10 cellular contexts compared by ENCODE assay signal in genomic region chr16:68227183-68227793, GRCh38. TPM values are rescaled to one million over a fixed set of nuclear protein-coding genes. Genes with fewer than 3 reads are reported as not detected.
DNase-seq lines count a peak whose midpoint lies in the region; ATAC-seq and TF ChIP-seq lines count a peak whose summit lies in the region.
"Had no signal": no experiment of that assay in that cellular context is flagged by ENCODE, and none has a peak within 500 bp of the region (broad histone marks: within the 10 kb centered on the region; RNA-seq: fewer than 3 reads in every experiment).

No MANE protein-coding gene starts in this region.

- H3K4me1 ChIP-seq in RWPE2 (ENCODE audit: insufficient read depth, poor library complexity, severe bottlenecking) = no peaks in the 10 kb centered on the region

- peaks cover 28% of the 10 kb centered on the region for H3K36me3 Mint-ChIP-seq in activated CD8-positive, alpha-beta memory T cell treated with anti-CD3 and anti-CD28 coated beads, Interleukin-2, amount 10 ng/mL, durations not matched to agents 7 days and 5 days
- peaks cover 0 to 14% (median 6%) of the 10 kb centered on the region in 3 donors for H3K36me3 Mint-ChIP-seq in immature natural killer cell
- H3K36me3 Mint-ChIP-seq in stimulated activated naive CD8-positive, alpha-beta T cell treated with anti-CD3 and anti-CD28 coated beads, Interleukin-15, Interleukin-2, amounts not matched to agents 100 ng/mL and 50 ng/mL, for 24 hours (ENCODE audit: low read depth) = peaks cover 39% of the 10 kb centered on the region

- H3K36me3 ChIP-seq in RWPE2 (ENCODE audit: low read depth) = peaks cover 26% of the 10 kb centered on the region

- H3K27me3 ChIP-seq in RWPE2 (ENCODE audit: insufficient read depth, poor library complexity, severe bottlenecking) = no peaks in the 10 kb centered on the region

- peak; percentile 70 for ATAC-seq in activated CD8-positive, alpha-beta memory T cell treated with anti-CD3 and anti-CD28 coated beads, Interleukin-2, amount 10 ng/mL, durations not matched to agents 7 days and 5 days
- 0 out of 3 replicates have a peak, but pooled peaks have one; percentile 8 for ATAC-seq in RWPE2 (ENCODE audit: low read depth)
- ATAC-seq in GM19395 (IDR thresholded peaks at IDR 0.05; ENCODE audit: unreplicated experiment) = no peak
- ATAC-seq in HG03520 (IDR thresholded peaks at IDR 0.05; ENCODE audit: unreplicated experiment) = no peak

- H3K27ac Mint-ChIP-seq in activated CD8-positive, alpha-beta memory T cell treated with anti-CD3 and anti-CD28 coated beads, Interleukin-2, amount 10 ng/mL, durations not matched to agents 7 days and 5 days = peak overlapping the region; percentile 81
- H3K27ac Mint-ChIP-seq in immature natural killer cell = peak overlapping the region in 4 of 6 donors; percentile 31 to 70 (median 53)
- H3K27ac Mint-ChIP-seq in stimulated activated naive CD8-positive, alpha-beta T cell treated with anti-CD3 and anti-CD28 coated beads, Interleukin-15, Interleukin-2, amounts not matched to agents 100 ng/mL and 50 ng/mL, for 24 hours = peak overlapping the region; percentile 87

- no peak overlapping the region for H3K4me3 Mint-ChIP-seq in activated CD8-positive, alpha-beta memory T cell treated with anti-CD3 and anti-CD28 coated beads, Interleukin-2, amount 10 ng/mL, durations not matched to agents 7 days and 5 days
- H3K4me3 Mint-ChIP-seq in immature natural killer cell = no peak overlapping the region
- peak overlapping the region; percentile 51 for H3K4me3 Mint-ChIP-seq in stimulated activated naive CD8-positive, alpha-beta T cell treated with anti-CD3 and anti-CD28 coated beads, Interleukin-15, Interleukin-2, amounts not matched to agents 100 ng/mL and 50 ng/mL, for 24 hours

- CTCF ChIA-PET in activated CD8-positive, alpha-beta memory T cell treated with anti-CD3 and anti-CD28 coated beads, Interleukin-2, amount 10 ng/mL, durations not matched to agents 7 days and 5 days (lab: Charles Lee) = interaction anchor here (1.0 to 2.7 kb wide), 16 partner anchors 8 to 1169 kb away, joined by 3 to 15 read pairs (median 6); partner anchors contain the start of gene NFATC3

- no peaks in the 10 kb centered on the region for H3K9me3 Mint-ChIP-seq in activated CD8-positive, alpha-beta memory T cell treated with anti-CD3 and anti-CD28 coated beads, Interleukin-2, amount 10 ng/mL, durations not matched to agents 7 days and 5 days (ENCODE audit: low read depth)
- H3K9me3 Mint-ChIP-seq in immature natural killer cell = no peaks in the 10 kb centered on the region
- no peaks in the 10 kb centered on the region for H3K9me3 Mint-ChIP-seq in stimulated activated naive CD8-positive, alpha-beta T cell treated with anti-CD3 and anti-CD28 coated beads, Interleukin-15, Interleukin-2, amounts not matched to agents 100 ng/mL and 50 ng/mL, for 24 hours

- H3K4me3 ChIP-seq in RWPE2 (ENCODE audit: severe bottlenecking) = no peak overlapping the region

- H3K27me3 Mint-ChIP-seq in activated CD8-positive, alpha-beta memory T cell treated with anti-CD3 and anti-CD28 coated beads, Interleukin-2, amount 10 ng/mL, durations not matched to agents 7 days and 5 days = no peaks in the 10 kb centered on the region
- peaks cover 8 to 12% (median 10%) of the 10 kb centered on the region in 3 donors for H3K27me3 Mint-ChIP-seq in immature natural killer cell (ENCODE audit: low read depth in 3 of 3)
- H3K27me3 Mint-ChIP-seq in stimulated activated naive CD8-positive, alpha-beta T cell treated with anti-CD3 and anti-CD28 coated beads, Interleukin-15, Interleukin-2, amounts not matched to agents 100 ng/mL and 50 ng/mL, for 24 hours = no peaks in the 10 kb centered on the region

- H3K4me1 Mint-ChIP-seq in activated CD8-positive, alpha-beta memory T cell treated with anti-CD3 and anti-CD28 coated beads, Interleukin-2, amount 10 ng/mL, durations not matched to agents 7 days and 5 days = peaks cover 33% of the 10 kb centered on the region
- peaks cover 15 to 29% of the 10 kb centered on the region in 2 donors for H3K4me1 Mint-ChIP-seq in immature natural killer cell
- H3K4me1 Mint-ChIP-seq in stimulated activated naive CD8-positive, alpha-beta T cell treated with anti-CD3 and anti-CD28 coated beads, Interleukin-15, Interleukin-2, amounts not matched to agents 100 ng/mL and 50 ng/mL, for 24 hours (ENCODE audit: low read depth) = peaks cover 46% of the 10 kb centered on the region

- H3K27ac ChIP-seq in RWPE2 (ENCODE audit: poor library complexity, severe bottlenecking) = no peak overlapping the region

- H3K9me3 ChIP-seq in RWPE2 (ENCODE audit: severe bottlenecking) = no peaks in the 10 kb centered on the region

- DNase-seq in activated CD8-positive, alpha-beta memory T cell treated with anti-CD3 and anti-CD28 coated beads, Interleukin-2, amount 10 ng/mL, durations not matched to agents 7 days and 5 days = peak; percentile 65
- DNase-seq in activated CD8-positive, alpha-beta memory T cell treated with anti-CD3 and anti-CD28 coated beads for 24 hours = no peak
- DNase-seq in RWPE2 (ENCODE audit: low spot score) (no peak), immature natural killer cell (no peak)
- no peak for DNase-seq in stimulated activated CD4-positive, alpha-beta T cell treated with anti-CD3 and anti-CD28 coated beads, Interleukin-4, amount 100 ng/mL, for 24 hours
- DNase-seq: mesendoderm, NCI-H526 had no signal

- no peak for TF ChIP-seq CTCF in RWPE2 (IDR thresholded peaks at IDR 0.05; ENCODE audit: poor library complexity, severe bottlenecking)

RNA-seq across cellular contexts. Expression of gene ESRP2, which starts 8.6 kb away (rescaled TPM):
- not detected for total RNA-seq in activated CD8-positive, alpha-beta memory T cell treated with anti-CD3 and anti-CD28 coated beads, Interleukin-2, amount 10 ng/mL, durations not matched to agents 7 days and 5 days
- under 1 TPM in 1 of 3 donors, not detected in 2; 0.45 TPM for polyA plus RNA-seq in immature natural killer cell

RNA-seq across cellular contexts. Expression of gene PLA2G15, which starts 17.9 kb away (rescaled TPM):
- 1 to 10 TPM; 8.4 to 9.3 TPM for total RNA-seq in activated CD8-positive, alpha-beta memory T cell treated with anti-CD3 and anti-CD28 coated beads, Interleukin-2, amount 10 ng/mL, durations not matched to agents 7 days and 5 days
- polyA plus RNA-seq in immature natural killer cell = 10 to 100 TPM in 1 of 3 donors, 1 to 10 TPM in 2; 4.8 to 10.7 (median 9.0) TPM

RNA-seq across cellular contexts. Expression of gene SLC7A6, which starts 37.0 kb away (rescaled TPM):
- 10 to 100 TPM; 73.3 to 99.5 TPM for total RNA-seq in activated CD8-positive, alpha-beta memory T cell treated with anti-CD3 and anti-CD28 coated beads, Interleukin-2, amount 10 ng/mL, durations not matched to agents 7 days and 5 days
- 10 to 100 TPM in 1 of 3 donors, 1 to 10 TPM in 2; 1.9 to 12.8 (median 6.0) TPM for polyA plus RNA-seq in immature natural killer cell

Comparison
In these comparisons a context has a peak if more than half of its experiments do, and no peak if none do; other contexts are left out.
1. ATAC-seq: peak in activated CD8-positive, alpha-beta memory T cell treated with anti-CD3 and anti-CD28 coated beads, Interleukin-2, amount 10 ng/mL, durations not matched to agents 7 days and 5 days (single experiment) and RWPE2 (single experiment); none in GM19395 (single experiment) and HG03520 (single experiment).
2. Peak in every context shown above with its lines, with median percentiles within 50 percentile points of each other: H3K27ac Mint-ChIP-seq.